15 cellular contexts compared by ENCODE assay signal in the genomic region with DNA sequence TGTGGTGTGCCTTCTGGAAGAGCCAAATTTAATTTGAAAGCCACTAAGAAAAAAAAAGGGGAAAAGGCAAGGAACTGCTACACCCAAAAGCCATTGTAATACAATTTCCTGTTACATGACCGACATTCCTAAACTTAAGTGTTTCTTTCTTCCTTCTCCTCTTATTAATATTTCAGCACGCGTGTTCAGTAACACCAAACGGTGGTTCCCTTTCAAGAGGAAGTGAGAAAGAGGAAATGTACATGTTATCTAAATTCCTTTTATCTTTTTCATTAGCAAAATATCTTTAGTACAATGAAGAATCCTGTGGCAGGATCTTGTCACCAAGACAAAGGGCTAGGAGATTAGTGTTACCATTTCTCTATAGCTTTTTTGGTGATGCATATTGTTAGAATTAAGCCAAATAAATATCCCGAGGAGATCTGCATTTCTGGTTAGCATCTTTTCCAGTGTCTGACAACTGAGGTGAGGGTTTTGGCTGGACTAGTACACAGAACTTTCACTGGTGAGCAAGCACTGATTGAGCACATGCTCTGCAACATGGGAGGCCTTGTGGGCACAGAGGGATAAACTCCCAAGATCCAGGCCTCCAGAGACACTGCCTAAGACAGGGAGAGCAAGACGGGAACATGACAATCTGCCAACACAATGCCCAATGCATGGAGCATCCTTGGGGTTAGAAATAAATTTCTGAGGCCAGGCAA. TPM values are rescaled to one million over a fixed set of nuclear protein-coding genes. Genes with fewer than 3 reads are reported as not detected.
DNase-seq lines count a peak whose midpoint lies in the region; ATAC-seq, FAIRE-seq and TF ChIP-seq lines count a peak whose summit lies in the region.
"Had no signal": no experiment of that assay in that cellular context is flagged by ENCODE, and none has a peak within 500 bp of the region (broad histone marks: within the 10 kb centered on the region; RNA-seq: fewer than 3 reads in every experiment).

No MANE protein-coding gene starts in this region.

- H2BK5ac ChIP-seq in H1 (ENCODE audit: low read depth, low read length), result peak overlapping the region; percentile 57

- H4K91ac ChIP-seq in H1 (replicated peaks; ENCODE audit: insufficient read length, low read length), result no peak overlapping the region

- 80% methylated on average over 6 of the region's 6 CpGs; no CpG with 5 or more reads in 1 of the 2 experiments for WGBS in H1 (ENCODE audit: extremely low coverage in 1 of 2, insufficient coverage in 1 of 2, insufficient read length in 1 of 2, insufficient replicate concordance in 2 of 2, low coverage in 1 of 2, low lambda C conversion rate in 2 of 2, missing lambda C conversion rate in 1 of 2), 2 experiments

- H3K23ac ChIP-seq in H1 (ENCODE audit: insufficient read length), result no peak overlapping the region

- no peak for FAIRE-seq in H1 (lab: Jason Lieb, UNC)
- FAIRE-seq: A204.1 had no signal

- H2AFZ ChIP-seq in H1 (ENCODE audit: low read length), result no peak overlapping the region

- no peak overlapping the region for H3K18ac ChIP-seq in H1 (ENCODE audit: extremely low read depth, low read length)

- H2BK120ac ChIP-seq in H1 (replicated peaks; ENCODE audit: low read depth, low read length), result no peak overlapping the region

- H3K14ac ChIP-seq in H1 (ENCODE audit: insufficient read length), result no peak overlapping the region

- no peak for TF ChIP-seq CTCF in H1 (IDR thresholded peaks at IDR 0.05; ENCODE audit: control extremely low read depth in 1 of 3, insufficient read depth in 1 of 3, low read depth in 1 of 3, low read length in 3 of 3)

- H3K9me3 Mint-ChIP-seq in stimulated activated effector memory CD8-positive, alpha-beta T cell treated with anti-CD3 and anti-CD28 coated beads, Interleukin-12 subunit alpha, Interleukin-12 subunit beta, amount 100 ng/mL, for 72 hours, result no peaks in the 10 kb centered on the region

- no peak overlapping the region for H3K4ac ChIP-seq in H1 (replicated peaks; ENCODE audit: insufficient read length, low read depth, low read length)

- CTCF ChIA-PET in H1 (lab: Charles Lee; ENCODE audit: partially characterized antibody), result interaction anchor here (1.6 kb wide), 1 partner anchor 17 kb away, joined by 4 read pairs; no protein-coding TSS in a partner anchor

- TF ChIP-seq RAD21 in H1 (IDR thresholded peaks at IDR 0.05 in 1 of 2, conservative IDR thresholded peaks at IDR 0.05 in 1 of 2; ENCODE audit: low read depth in 2 of 2, low read length in 2 of 2), result no peak

- H3K4me3 ChIP-seq in H1 (ENCODE audit: extremely low read depth in 1 of 4, insufficient read depth in 2 of 4, low read depth in 3 of 4, low read length in 4 of 4), result no peak overlapping the region

- 0 out of 7 replicates have a peak overlapping the region, but pooled peaks of 1 of the 4 experiments have one; percentile 11 for H3K9ac ChIP-seq in H1 (replicated peaks in 1 of 4; ENCODE audit: extremely low read depth in 1 of 4, low read depth in 3 of 4, low read length in 3 of 4)

- no peak overlapping the region for H2AK5ac ChIP-seq in H1 (ENCODE audit: low read depth, low read length)

- H3K36me3 ChIP-seq in H1 (ENCODE audit: control insufficient read depth in 2 of 4, insufficient read depth in 4 of 4, low read length in 3 of 4), result peaks cover 3 to 26% (median 4%) of the 10 kb centered on the region in 4 experiments; a peak in 4 of 8 replicates

- DNase-seq in activated CD8-positive, alpha-beta memory T cell treated with anti-CD3 and anti-CD28 coated beads for 24 hours, result peak; percentile 30
- DNase-seq in activated CD8-positive, alpha-beta memory T cell treated with anti-CD3 and anti-CD28 coated beads, Interleukin-2, amount 50 U/mL, for 48 hours, result no peak
- DNase-seq in SIG-M5 (lab: John Stamatoyannopoulos, UW) (peak; percentile 21), H1 (ENCODE audit: low read depth in 1 of 2, low spot score in 2 of 2) (peak in 1 of 2 experiments; percentile 33), NCI-H2227 (lab: John Stamatoyannopoulos, UW; ENCODE audit: unreplicated experiment) (no peak), DMS153 (lab: John Stamatoyannopoulos, UW) (no peak)
- DNase-seq in stimulated activated effector memory CD8-positive, alpha-beta T cell treated with anti-CD3 and anti-CD28 coated beads, Interleukin-12 subunit alpha, Interleukin-12 subunit beta, amount 100 ng/mL, for 72 hours (ENCODE audit: low spot score in 2 of 2), result no peak
- DNase-seq: activated effector memory CD4-positive, alpha-beta T cell treated with anti-CD3 and anti-CD28 coated beads, Interleukin-2, amount 50 U/mL, for 16 hours; foreskin melanocyte; RPMI8226; stimulated activated CD4-positive, alpha-beta T cell treated with anti-CD3 and anti-CD28 coated beads, Interleukin-4, amount 100 ng/mL, for 4 hours; substantia nigra had no signal

- no peak overlapping the region for H3K4me3 Mint-ChIP-seq in stimulated activated effector memory CD8-positive, alpha-beta T cell treated with anti-CD3 and anti-CD28 coated beads, Interleukin-12 subunit alpha, Interleukin-12 subunit beta, amount 100 ng/mL, for 72 hours

- H2BK12ac ChIP-seq in H1 (ENCODE audit: low read depth, low read length), result no peak overlapping the region

- peak overlapping the region; percentile 79 for H3K27ac Mint-ChIP-seq in stimulated activated effector memory CD8-positive, alpha-beta T cell treated with anti-CD3 and anti-CD28 coated beads, Interleukin-12 subunit alpha, Interleukin-12 subunit beta, amount 100 ng/mL, for 72 hours

- peak overlapping the region; percentile 1; the same call in 1 of the 2 replicates for H3K27ac ChIP-seq in H1 (ENCODE audit: low read depth, low read length)

- no peak for ATAC-seq in stimulated activated effector memory CD8-positive, alpha-beta T cell treated with anti-CD3 and anti-CD28 coated beads, Interleukin-12 subunit alpha, Interleukin-12 subunit beta, amount 100 ng/mL, for 72 hours
- no peak for ATAC-seq in GM19023 (IDR thresholded peaks at IDR 0.05; ENCODE audit: unreplicated experiment)
- ATAC-seq: activated CD4-positive, CD25-positive, alpha-beta regulatory T cell treated with anti-CD3 and anti-CD28 coated beads, Interleukin-2, amount 50 U/mL, for 24 hours had no signal

- TF ChIP-seq EP300 in H1 (IDR thresholded peaks at IDR 0.05; ENCODE audit: borderline replicate concordance in 1 of 2, low read depth in 2 of 2, low read length in 2 of 2), result no peak

- no peaks in the 10 kb centered on the region for H3K23me2 ChIP-seq in H1 (ENCODE audit: low read depth, low read length)

- peaks cover 24% of the 10 kb centered on the region for H3K4me1 Mint-ChIP-seq in stimulated activated effector memory CD8-positive, alpha-beta T cell treated with anti-CD3 and anti-CD28 coated beads, Interleukin-12 subunit alpha, Interleukin-12 subunit beta, amount 100 ng/mL, for 72 hours

- peaks cover 18 to 97% of the 10 kb centered on the region in 2 experiments for H3K79me2 ChIP-seq in H1 (ENCODE audit: control insufficient read depth in 1 of 2, insufficient read depth in 2 of 2, low read length in 2 of 2)

- POLR2A ChIA-PET in H1 (lab: Charles Lee; ENCODE audit: partially characterized antibody), result interaction anchor here (1.7 to 2.3 kb wide), 3 partner anchors 10 to 15 kb away, joined by 3 to 7 read pairs (median 5); no protein-coding TSS in a partner anchor

- H3K4me2 ChIP-seq in H1 (ENCODE audit: insufficient read depth in 1 of 2, low read depth in 2 of 2, low read length in 2 of 2), result peak overlapping the region in 1 of 2 experiments; percentile 16; a peak in 1 of 4 replicates

- H3K27me3 ChIP-seq in H1 (replicated peaks in 1 of 4; ENCODE audit: control insufficient read depth in 3 of 4, extremely low read depth in 1 of 4, insufficient read depth in 3 of 4, low read length in 3 of 4), result no peaks in the 10 kb centered on the region

- H3K56ac ChIP-seq in H1 (replicated peaks; ENCODE audit: insufficient read length, low read depth, low read length), result no peak overlapping the region

- H2BK15ac ChIP-seq in H1 (ENCODE audit: low read length), result no peak overlapping the region

- TF ChIP-seq POLR2A in H1 (IDR thresholded peaks at IDR 0.05; ENCODE audit: control extremely low read depth in 1 of 2, low read depth in 2 of 2, low read length in 2 of 2), result no peak

- H3K4me1 ChIP-seq in H1 (replicated peaks in 1 of 4; ENCODE audit: control insufficient read depth in 3 of 4, insufficient read depth in 4 of 4, low read length in 3 of 4), result peaks cover 0 to 7% (median 5%) of the 10 kb centered on the region in 4 experiments; a peak in 6 of 7 replicates

- peaks cover 7 to 24% of the 10 kb centered on the region in 2 experiments for H4K20me1 ChIP-seq in H1 (replicated peaks in 1 of 2; ENCODE audit: control insufficient read depth in 1 of 2, insufficient read depth in 2 of 2, low read length in 2 of 2)

- peaks cover 8% of the 10 kb centered on the region for H3K36me3 Mint-ChIP-seq in stimulated activated effector memory CD8-positive, alpha-beta T cell treated with anti-CD3 and anti-CD28 coated beads, Interleukin-12 subunit alpha, Interleukin-12 subunit beta, amount 100 ng/mL, for 72 hours

- no peak overlapping the region for H4K5ac ChIP-seq in H1 (ENCODE audit: insufficient read length, low read depth, low read length)

- H3K79me1 ChIP-seq in H1 (ENCODE audit: low read depth, low read length), result peaks cover 13% of the 10 kb centered on the region

- H2BK20ac ChIP-seq in H1 (ENCODE audit: low read length), result no peak overlapping the region

- H3K9me3 ChIP-seq in H1 (ENCODE audit: insufficient read depth in 2 of 2, low read depth in 1 of 2, low read length in 1 of 2), result no peaks in the 10 kb centered on the region

- H4K8ac ChIP-seq in H1 (ENCODE audit: extremely low read depth, insufficient read depth, low read length), result no peak overlapping the region

TF ChIP-seq in H1, 55 proteins besides CTCF, POLR2A, EP300 and RAD21 (continues in another document):
- TF ChIP-seq GTF2F1 (IDR thresholded peaks at IDR 0.05; ENCODE audit: borderline replicate concordance, low read depth, low read length) (no peak), CREB1 (IDR thresholded peaks at IDR 0.05) (no peak), NANOG (IDR thresholded peaks at IDR 0.05; ENCODE audit: insufficient read depth, low read depth, low read length, poor library complexity, severe bottlenecking) (no peak), RNF2 (IDR thresholded peaks at IDR 0.05; ENCODE audit: borderline replicate concordance, low read depth, low read length, missing control alignments, poor library complexity, severe bottlenecking) (no peak), HDAC2 (IDR thresholded peaks at IDR 0.05; ENCODE audit: borderline replicate concordance in 1 of 2, low read depth in 2 of 2, low read length in 2 of 2) (no peak), ZNF274 (IDR thresholded peaks at IDR 0.05; ENCODE audit: borderline replicate concordance, extremely low read depth, low read length) (no peak)

RNA-seq across cellular contexts. Expression of a gene that starts 22.1 kb away (rescaled TPM):
- total RNA-seq in H1 (2021; fragmentation: NEBNext Ultra II Directional; extraction: Animal tissue kit (Norgen Biotek cat#: 25700)), result 26.2 and 26.5 TPM in 2 replicates
- 8.3 and 10.8 TPM in 2 replicates for polyA plus RNA-seq in H1 (2011; rRNA removed)
- 10.7 TPM for polyA plus RNA-seq in H1 (2011; cell fraction: cytosol; rRNA removed)
- 17.0 TPM for polyA plus RNA-seq in H1 (2011; cell fraction: nucleus; rRNA removed)
- 10.4 to 14.1 TPM (median 13.4 TPM) in 4 replicates for polyA plus RNA-seq in H1 (2012, experiment 1 of 2)
- 4.8 TPM for polyA plus RNA-seq in H1 (2012, experiment 2 of 2)
- 8.5 TPM for polyA plus RNA-seq in H1 (2013, experiment 1 of 2)
- 8.7 TPM for polyA plus RNA-seq in H1 (2013, experiment 2 of 2)
- 11.9 and 13.9 TPM in 2 replicates for polyA minus RNA-seq in H1 (2011; rRNA and poly(A)+ RNA removed)
- 15.9 TPM for polyA minus RNA-seq in H1 (2011; cell fraction: cytosol; rRNA and poly(A)+ RNA removed)
- 15.9 TPM for polyA minus RNA-seq in H1 (2011; cell fraction: nucleus; rRNA and poly(A)+ RNA removed)

Comparison
In these comparisons a context has a peak if more than half of its experiments do, and no peak if none do; other contexts are left out.
1. DNase-seq: peak in activated CD8-positive, alpha-beta memory T cell treated with anti-CD3 and anti-CD28 coated beads for 24 hours (single experiment) and SIG-M5 (single experiment); none in activated CD8-positive, alpha-beta memory T cell treated with anti-CD3 and anti-CD28 coated beads, Interleukin-2, amount 50 U/mL, for 48 hours (single experiment), stimulated activated effector memory CD8-positive, alpha-beta T cell treated with anti-CD3 and anti-CD28 coated beads, Interleukin-12 subunit alpha, Interleukin-12 subunit beta, amount 100 ng/mL, for 72 hours (0 of 2), NCI-H2227 (single experiment) and DMS153 (single experiment).